In the genomic region with DNA sequence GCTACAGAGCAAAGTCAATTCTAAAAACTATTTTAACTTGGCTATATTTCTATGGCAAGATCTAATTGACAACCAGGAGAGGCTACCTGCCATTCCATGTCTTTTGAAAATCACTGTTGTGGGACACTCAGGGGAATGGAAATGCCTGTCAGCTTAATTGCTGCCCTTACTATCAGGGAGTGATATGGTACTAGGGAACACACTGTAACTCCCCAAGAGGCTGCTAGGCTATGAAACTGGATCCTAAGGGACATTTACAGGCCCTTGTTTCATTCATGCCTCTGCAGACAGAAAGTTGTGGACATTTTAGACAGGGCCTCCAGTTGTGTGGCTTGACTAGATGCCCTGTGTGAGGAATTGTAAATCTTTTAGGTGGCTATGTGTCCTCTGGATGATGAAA, we compare ENCODE assay signal across 35 cellular contexts. TPM values are rescaled to one million over a fixed set of nuclear protein-coding genes. Genes with fewer than 3 reads are reported as not detected.
"Had no signal": no experiment of that assay in that cellular context is flagged by ENCODE, and none has a peak within 500 bp of the region (broad histone marks: within the 10 kb centered on the region; RNA-seq: fewer than 3 reads in every experiment).

No MANE protein-coding gene starts in this region.

- H3K4me3 ChIP-seq: colonic mucosa, esophagus squamous epithelium, gastroesophageal sphincter had no signal

- H3K9me3 ChIP-seq: colonic mucosa, esophagus squamous epithelium, gastroesophageal sphincter had no signal

- ATAC-seq: activated CD4-positive, alpha-beta T cell treated with anti-CD3 and anti-CD28 coated beads for 36 hours; activated T-cell treated with anti-CD3 and anti-CD28 coated beads, Interleukin-2, amount 50 U/mL, for 4 hours; activated T-helper 17 cell treated with anti-CD3 and anti-CD28 coated beads, Interleukin-2, amount 50 U/mL, for 72 hours; gastroesophageal sphincter had no signal

- H3K9me3 Mint-ChIP-seq: activated CD4-positive, alpha-beta memory T cell treated with anti-CD3 and anti-CD28 coated beads, Interleukin-2, amount 10 ng/mL, durations not matched to agents 7 days and 5 days; activated CD4-positive, alpha-beta T cell treated with anti-CD3 and anti-CD28 coated beads, Interleukin-2, amount 10 ng/mL, durations not matched to agents 24 days and 14 days; activated T-cell treated with anti-CD3 and anti-CD28 coated beads, Interleukin-2, amount 50 U/mL, for 4 hours; activated T-helper 17 cell treated with anti-CD3 and anti-CD28 coated beads, Interleukin-2, amount 50 U/mL, for 72 hours had no signal

- H3K27me3 Mint-ChIP-seq: activated CD4-positive, alpha-beta memory T cell treated with anti-CD3 and anti-CD28 coated beads, Interleukin-2, amount 10 ng/mL, durations not matched to agents 7 days and 5 days; activated CD4-positive, alpha-beta T cell treated with anti-CD3 and anti-CD28 coated beads for 36 hours; activated CD4-positive, alpha-beta T cell treated with anti-CD3 and anti-CD28 coated beads, Interleukin-2, amount 10 ng/mL, durations not matched to agents 24 days and 14 days; activated naive CD8-positive, alpha-beta T cell had no signal

- H3K27ac Mint-ChIP-seq: activated CD4-positive, alpha-beta memory T cell treated with anti-CD3 and anti-CD28 coated beads, Interleukin-2, amount 10 ng/mL, durations not matched to agents 7 days and 5 days; activated CD4-positive, alpha-beta T cell treated with anti-CD3 and anti-CD28 coated beads for 36 hours; activated CD4-positive, alpha-beta T cell treated with anti-CD3 and anti-CD28 coated beads, Interleukin-2, amount 10 ng/mL, durations not matched to agents 24 days and 14 days; activated naive CD8-positive, alpha-beta T cell; activated T-helper 17 cell treated with anti-CD3 and anti-CD28 coated beads, Interleukin-2, amount 50 U/mL, for 72 hours had no signal

- H3K36me3 Mint-ChIP-seq: activated naive CD8-positive, alpha-beta T cell had no signal

- H3K27ac ChIP-seq: brain microvascular endothelial cell, colonic mucosa, epithelial cell of prostate, esophagus squamous epithelium, gastroesophageal sphincter had no signal

- H3K27me3 ChIP-seq: brain microvascular endothelial cell, colonic mucosa, esophagus squamous epithelium, gastroesophageal sphincter had no signal

- H3K4me3 Mint-ChIP-seq: activated CD4-positive, alpha-beta memory T cell treated with anti-CD3 and anti-CD28 coated beads, Interleukin-2, amount 10 ng/mL, durations not matched to agents 7 days and 5 days; activated CD4-positive, alpha-beta T cell treated with anti-CD3 and anti-CD28 coated beads for 36 hours; activated CD4-positive, alpha-beta T cell treated with anti-CD3 and anti-CD28 coated beads, Interleukin-2, amount 10 ng/mL, durations not matched to agents 24 days and 14 days; activated naive CD8-positive, alpha-beta T cell; activated T-cell treated with anti-CD3 and anti-CD28 coated beads, Interleukin-2, amount 50 U/mL, for 4 hours; activated T-helper 17 cell treated with anti-CD3 and anti-CD28 coated beads, Interleukin-2, amount 50 U/mL, for 72 hours had no signal

- H3K4me1 ChIP-seq: colonic mucosa, esophagus squamous epithelium, gastroesophageal sphincter had no signal

- DNase-seq: activated CD4-positive, alpha-beta memory T cell treated with anti-CD3 and anti-CD28 coated beads, Interleukin-2, amount 10 ng/mL, durations not matched to agents 7 days and 5 days; activated CD4-positive, alpha-beta T cell treated with anti-CD3 and anti-CD28 coated beads for 36 hours; activated CD4-positive, alpha-beta T cell treated with anti-CD3 and anti-CD28 coated beads, Interleukin-2, amount 10 ng/mL, durations not matched to agents 24 days and 14 days; activated CD4-positive, alpha-beta T cell treated with anti-CD3 and anti-CD28 coated beads, Interleukin-2, amount 50 U/mL, for 4 hours; activated CD4-positive, CD25-positive, alpha-beta regulatory T cell; activated CD4-positive, CD25-positive, alpha-beta regulatory T cell treated with anti-CD3 and anti-CD28 coated beads, Interleukin-2, amount 50 U/mL, for 72 hours; activated effector memory CD4-positive, alpha-beta T cell treated with Interleukin-2 at 50 U/mL for 16 hours; activated gamma-delta T cell treated with Interleukin-2 at 50 U/mL for 16 hours; activated naive CD4-positive, alpha-beta T cell treated with anti-CD3 and anti-CD28 coated beads, Interleukin-2, amount 50 U/mL, for 16 hours; activated naive CD4-positive, alpha-beta T cell treated with Interleukin-2 at 50 U/mL for 16 hours; activated T-cell treated with anti-CD3 and anti-CD28 coated beads, Interleukin-2, amount 50 U/mL, for 4 hours; amniotic stem cell; anterior cingulate cortex; brain microvascular endothelial cell; central memory CD4-positive, alpha-beta T cell; cerebellar nuclear complex; colonic mucosa; effector CD8-positive, alpha-beta T cell; esophagus squamous epithelium; foreskin melanocyte; T-helper 2 cell had no signal

- H3K36me3 ChIP-seq: brain microvascular endothelial cell, colonic mucosa, esophagus squamous epithelium, gastroesophageal sphincter had no signal

RNA-seq across cellular contexts. Expression of gene MROH2B, which starts 3.4 kb away (rescaled TPM):
- total RNA-seq: activated CD4-positive, alpha-beta memory T cell treated with anti-CD3 and anti-CD28 coated beads, Interleukin-2, amount 10 ng/mL, durations not matched to agents 7 days and 5 days; activated CD4-positive, alpha-beta T cell treated with anti-CD3 and anti-CD28 coated beads for 36 hours; activated CD4-positive, alpha-beta T cell treated with anti-CD3 and anti-CD28 coated beads, Interleukin-2, amount 10 ng/mL, durations not matched to agents 24 days and 14 days; activated T-cell treated with anti-CD3 and anti-CD28 coated beads, Interleukin-2, amount 50 U/mL, for 4 hours; activated T-helper 17 cell treated with anti-CD3 and anti-CD28 coated beads, Interleukin-2, amount 50 U/mL, for 72 hours; astrocyte; bronchial epithelial cell; colonic mucosa; dermis microvascular lymphatic vessel endothelial cell; endothelial cell of umbilical vein; esophagus squamous epithelium; fibroblast of lung; fibroblast of villous mesenchyme; gastroesophageal sphincter; glomerular endothelial cell; T-helper 1 cell treated with Interleukin-12 subunit alpha and Interleukin-12 subunit beta and Interleukin-4 antibody, amounts not matched to agents 30 ng/mL and 1 ng/mL, for 36 hours had no signal
- polyA plus RNA-seq: adipose tissue, endothelial cell of umbilical vein, esophagus, fibroblast of lung had no signal
